ENCODE assay signal across 18 cellular contexts in the genomic region with DNA sequence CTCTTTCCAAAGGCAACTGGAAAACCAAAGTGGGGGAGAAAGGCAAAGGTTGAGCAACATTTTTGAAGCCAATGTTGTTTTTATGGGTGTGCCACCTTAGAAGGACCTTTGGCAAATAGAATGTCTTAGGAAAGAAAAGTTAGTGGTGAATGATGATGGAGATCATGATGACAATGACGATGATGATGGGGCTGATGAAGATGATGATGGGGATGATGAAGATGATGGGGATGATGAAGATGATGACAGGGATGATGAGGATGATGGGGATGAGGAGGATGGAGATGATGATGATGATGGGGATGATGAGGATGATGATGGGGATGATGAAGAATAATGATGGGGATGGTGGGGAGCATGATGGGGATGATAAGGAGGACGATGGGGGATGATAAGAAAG.
DNase-seq lines count a peak whose midpoint lies in the region; ATAC-seq, FAIRE-seq and TF ChIP-seq lines count a peak whose summit lies in the region.
"Had no signal": no experiment of that assay in that cellular context is flagged by ENCODE, and none has a peak within 500 bp of the region (broad histone marks: within the 10 kb centered on the region; RNA-seq: fewer than 3 reads in every experiment).

No MANE protein-coding gene starts in this region.

- H3K9me3 ChIP-seq in right atrium auricular region (no peaks in the 10 kb centered on the region), tibial artery (no peaks in the 10 kb centered on the region)

- TF ChIP-seq CTCF in right atrium auricular region (IDR thresholded peaks at IDR 0.05) (no peak), endothelial cell (IDR thresholded peaks at IDR 0.05; ENCODE audit: unreplicated experiment) (no peak), tibial artery (IDR thresholded peaks at IDR 0.05) (no peak)

- no peaks in the 10 kb centered on the region for H3K36me3 Mint-ChIP-seq in endothelial cell (ENCODE audit: low read depth, unreplicated experiment)
- H3K36me3 Mint-ChIP-seq: CD14-positive monocyte had no signal

- intact Hi-C loops in cardiac septum (cut with DNase I) (loop anchor here (10.0 kb wide), 1 partner anchor 78 kb away; the partner anchor contains the start of gene MTMR2), tibial artery (cut with DNase I; ENCODE audit: low total_unique reads) (no loop called here)

- peaks cover 0 to 24% of the 10 kb centered on the region in 2 donors for H3K4me1 ChIP-seq in right atrium auricular region
- peaks cover 0 to 33% (median 22%) of the 10 kb centered on the region in 4 donors for H3K4me1 ChIP-seq in tibial artery
- H3K4me1 ChIP-seq: Caco-2 had no signal

- ATAC-seq in GM18517 (IDR thresholded peaks at IDR 0.05; ENCODE audit: unreplicated experiment) (no peak), GM19324 (IDR thresholded peaks at IDR 0.05; ENCODE audit: low FRiP score, unreplicated experiment) (no peak)
- ATAC-seq: GM12878 had no signal

- H3K27ac ChIP-seq in right atrium auricular region (peak overlapping the region; percentile 70 to 85), tibial artery (peak overlapping the region; percentile 77 to 87)
- H3K27ac ChIP-seq: HL-60 had no signal

- H3K36me3 ChIP-seq in right atrium auricular region (no peaks in the 10 kb centered on the region), tibial artery (no peaks in the 10 kb centered on the region)

- no peak overlapping the region for H3K4me3 Mint-ChIP-seq in endothelial cell (ENCODE audit: unreplicated experiment)
- H3K4me3 Mint-ChIP-seq: CD14-positive monocyte; CD8-positive, alpha-beta memory T cell had no signal

- DNase-seq in right atrium auricular region (ENCODE audit: low spot score): no peak
- DNase-seq in cardiac septum (ENCODE audit: low spot score): no peak
- no peak for DNase-seq in GM12892 (ENCODE audit: insufficient read length)
- DNase-seq in endothelial cell (ENCODE audit: low spot score): no peak
- no peak for DNase-seq in tibial artery
- DNase-seq in DMS79 treated with DMSO at 0.1 percent for 48 hours (lab: John Stamatoyannopoulos, UW): no peak
- DNase-seq: Caco-2; CD8-positive, alpha-beta memory T cell; DMS53; HCEC 1CT; IMR-90; KBM-7 had no signal

- H3K27ac Mint-ChIP-seq in endothelial cell (ENCODE audit: unreplicated experiment): peak overlapping the region; percentile 99
- H3K27ac Mint-ChIP-seq: CD14-positive monocyte; CD8-positive, alpha-beta memory T cell had no signal

- H3K4me3 ChIP-seq in right atrium auricular region: no peak overlapping the region
- H3K4me3 ChIP-seq in tibial artery: no peak overlapping the region
- H3K4me3 ChIP-seq: GM12878 had no signal

- no peak for TF ChIP-seq POLR2A in GM12892 (IDR thresholded peaks at IDR 0.05; ENCODE audit: low read depth, low read length)

- no peaks in the 10 kb centered on the region for H3K9me3 Mint-ChIP-seq in endothelial cell (ENCODE audit: unreplicated experiment)
- H3K9me3 Mint-ChIP-seq: CD8-positive, alpha-beta memory T cell had no signal

- H3K27me3 ChIP-seq in right atrium auricular region (no peaks in the 10 kb centered on the region), tibial artery (no peaks in the 10 kb centered on the region)

- FAIRE-seq in GM12892 (lab: Jason Lieb, UNC): peak; percentile 67
- FAIRE-seq: A204.1, GM12878 had no signal

- peaks cover 24% of the 10 kb centered on the region for H3K4me1 Mint-ChIP-seq in endothelial cell (ENCODE audit: unreplicated experiment)
- H3K4me1 Mint-ChIP-seq: CD14-positive monocyte had no signal

- peaks cover 8% of the 10 kb centered on the region for H3K27me3 Mint-ChIP-seq in endothelial cell (ENCODE audit: unreplicated experiment)
- H3K27me3 Mint-ChIP-seq: CD8-positive, alpha-beta memory T cell had no signal
